ENCODE assay signal across 8 cellular contexts in the genomic region with DNA sequence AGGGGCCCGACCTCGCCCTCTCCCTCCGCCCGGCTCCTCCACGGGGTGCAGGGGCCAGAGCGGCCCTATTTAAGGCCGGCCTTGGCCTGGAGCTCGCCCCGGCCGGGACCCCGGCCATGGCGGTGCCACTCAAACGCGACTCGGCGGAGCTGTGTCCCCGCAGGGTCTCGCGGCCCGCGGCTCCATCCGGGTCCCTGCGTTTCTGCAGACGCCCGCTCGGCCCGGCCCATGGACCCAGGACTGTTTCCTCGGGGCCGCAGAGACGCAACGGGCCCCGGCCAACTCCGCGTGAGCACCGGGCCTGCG. TPM values are rescaled to one million over a fixed set of nuclear protein-coding genes. Genes with fewer than 3 reads are reported as not detected.
DNase-seq lines count a peak whose midpoint lies in the region; ATAC-seq, FAIRE-seq and TF ChIP-seq lines count a peak whose summit lies in the region.

No MANE protein-coding gene starts in this region.

- no peak overlapping the region for H2BK120ac ChIP-seq in H1 (replicated peaks; ENCODE audit: low read depth, low read length)

- H3K14ac ChIP-seq in H1 (ENCODE audit: insufficient read length), result no peak overlapping the region

- no peak for TF ChIP-seq EP300 in H1 (IDR thresholded peaks at IDR 0.05; ENCODE audit: borderline replicate concordance in 1 of 2, low read depth in 2 of 2, low read length in 2 of 2)

- H3K27ac ChIP-seq in Karpas-422 (ENCODE audit: low read length) (peak overlapping the region; percentile 76), H1 (ENCODE audit: low read depth, low read length) (peak overlapping the region; percentile 65)

- H3K36me3 ChIP-seq in Karpas-422 (ENCODE audit: insufficient read depth, low read length) (no peaks in the 10 kb centered on the region), H1 (ENCODE audit: control insufficient read depth in 2 of 4, insufficient read depth in 4 of 4, low read length in 3 of 4) (peaks cover 0 to 12% (median 4%) of the 10 kb centered on the region in 4 experiments; a peak in 5 of 8 replicates)

- H3K36me3 Mint-ChIP-seq in osteocyte (ENCODE audit: unreplicated experiment), result peaks cover 11% of the 10 kb centered on the region

- peak overlapping the region; percentile 54; the same call in 1 of the 2 replicates for H2BK5ac ChIP-seq in H1 (ENCODE audit: low read depth, low read length)

- no peaks in the 10 kb centered on the region for H3K9me3 Mint-ChIP-seq in osteocyte (ENCODE audit: unreplicated experiment)

- H3K4me2 ChIP-seq in Karpas-422 (ENCODE audit: low read depth, low read length, poor library complexity, severe bottlenecking) (peak overlapping the region; percentile 61), H1 (ENCODE audit: insufficient read depth in 1 of 2, low read depth in 2 of 2, low read length in 2 of 2) (peak overlapping the region; percentile 63 to 75)

- no peak overlapping the region for H3K23ac ChIP-seq in H1 (ENCODE audit: insufficient read length)

- H3K9me2 ChIP-seq in Karpas-422 (replicated peaks; ENCODE audit: insufficient read depth, low read length), result no peaks in the 10 kb centered on the region

- 7% methylated on average over 11 of the region's 36 CpGs; no CpG with 5 or more reads in 1 of the 2 experiments for WGBS in H1 (ENCODE audit: extremely low coverage in 1 of 2, insufficient coverage in 1 of 2, insufficient read length in 1 of 2, insufficient replicate concordance in 2 of 2, low coverage in 1 of 2, low lambda C conversion rate in 2 of 2, missing lambda C conversion rate in 1 of 2), 2 experiments

- CTCF ChIA-PET in H1 (lab: Charles Lee; ENCODE audit: partially characterized antibody), result interaction anchor here (0.8 to 2.5 kb wide), 7 partner anchors 13 to 158 kb away, joined by 3 to 16 read pairs (median 6); no protein-coding TSS in a partner anchor

- peak overlapping the region; percentile 57 for H4K5ac ChIP-seq in H1 (ENCODE audit: insufficient read length, low read depth, low read length)

- H3K4me3 Mint-ChIP-seq in osteocyte (ENCODE audit: unreplicated experiment), result peak overlapping the region; percentile 67

- H3K27ac Mint-ChIP-seq in osteocyte (ENCODE audit: unreplicated experiment), result no peak overlapping the region

- POLR2A ChIA-PET in H1 (lab: Charles Lee; ENCODE audit: partially characterized antibody), result interaction anchor here (0.6 to 4.5 kb wide), 14 partner anchors 12 to 211 kb away, joined by 3 to 40 read pairs (median 3); a partner anchor contains a TSS

- H2BK20ac ChIP-seq in H1 (ENCODE audit: low read length), result no peak overlapping the region

- peaks cover 17% of the 10 kb centered on the region for H3K4me1 ChIP-seq in Karpas-422 (ENCODE audit: low read length)
- H3K4me1 ChIP-seq in H1 (replicated peaks in 1 of 4; ENCODE audit: control insufficient read depth in 3 of 4, insufficient read depth in 4 of 4, low read length in 3 of 4), result peaks cover 0 to 15% (median 7%) of the 10 kb centered on the region in 4 experiments; a peak in 6 of 7 replicates

- peaks cover 8% of the 10 kb centered on the region; the same call in 1 of the 2 replicates for H3K79me2 ChIP-seq in Karpas-422 (ENCODE audit: low read length)
- peaks cover 0 to 7% of the 10 kb centered on the region in 2 experiments; a peak in 1 of 4 replicates for H3K79me2 ChIP-seq in H1 (ENCODE audit: control insufficient read depth in 1 of 2, insufficient read depth in 2 of 2, low read length in 2 of 2)

- H3K27me3 Mint-ChIP-seq in osteocyte (ENCODE audit: unreplicated experiment), result no peaks in the 10 kb centered on the region

- TF ChIP-seq RAD21 in H1 (IDR thresholded peaks at IDR 0.05 in 1 of 2, conservative IDR thresholded peaks at IDR 0.05 in 1 of 2; ENCODE audit: low read depth in 2 of 2, low read length in 2 of 2), result no peak

- no peak overlapping the region for H2BK12ac ChIP-seq in H1 (ENCODE audit: low read depth, low read length)

- H2AFZ ChIP-seq in Karpas-422 (ENCODE audit: low read length) (peak overlapping the region; percentile 43; the same call in 1 of the 2 replicates), H1 (ENCODE audit: low read length) (no peak overlapping the region)

- H3K9me3 ChIP-seq in Karpas-422 (ENCODE audit: low read length) (no peaks in the 10 kb centered on the region), H1 (ENCODE audit: insufficient read depth in 2 of 2, low read depth in 1 of 2, low read length in 1 of 2) (no peaks in the 10 kb centered on the region)

- H3K23me2 ChIP-seq in H1 (ENCODE audit: low read depth, low read length), result no peaks in the 10 kb centered on the region; the same call in 1 of the 2 replicates

- no peak for TF ChIP-seq POLR2A in H1 (IDR thresholded peaks at IDR 0.05; ENCODE audit: control extremely low read depth in 1 of 2, low read depth in 2 of 2, low read length in 2 of 2)

- H3K56ac ChIP-seq in H1 (replicated peaks; ENCODE audit: insufficient read length, low read depth, low read length), result peak overlapping the region; percentile 32

- no peak overlapping the region for H2BK15ac ChIP-seq in H1 (ENCODE audit: low read length)

- peak overlapping the region; percentile 78; the same call in 1 of the 2 replicates for H3K18ac ChIP-seq in H1 (ENCODE audit: extremely low read depth, low read length)

- no peak overlapping the region for H4K91ac ChIP-seq in H1 (replicated peaks; ENCODE audit: insufficient read length, low read length)

- TF ChIP-seq CTCF in H1 (IDR thresholded peaks at IDR 0.05; ENCODE audit: control extremely low read depth in 1 of 3, insufficient read depth in 1 of 3, low read depth in 1 of 3, low read length in 3 of 3), result no peak
- TF ChIP-seq CTCF in osteocyte (IDR thresholded peaks at IDR 0.05), result peak; percentile 7

- H3K4me3 ChIP-seq in Karpas-422 (ENCODE audit: low read length) (peak overlapping the region; percentile 72), H1 (ENCODE audit: extremely low read depth in 1 of 4, insufficient read depth in 2 of 4, low read depth in 3 of 4, low read length in 4 of 4) (peak overlapping the region; percentile 50 to 79 (median 56))

- no peak for FAIRE-seq in H1 (lab: Jason Lieb, UNC)

- H3K4me1 Mint-ChIP-seq in osteocyte (ENCODE audit: unreplicated experiment), result peaks cover 3% of the 10 kb centered on the region

- DNase-seq in Karpas-422 (no peak), H1 (ENCODE audit: low read depth in 1 of 2, low spot score in 2 of 2) (peak in 1 of 2 experiments; percentile 73), osteocyte (ENCODE audit: extremely low spot score, unreplicated experiment) (no peak), HuH-7 (ENCODE audit: low spot score) (no peak), NCI-H510A treated with DMSO at 0.1 percent for 48 hours (lab: John Stamatoyannopoulos, UW) (no peak), NCI-H2227 (lab: John Stamatoyannopoulos, UW; ENCODE audit: unreplicated experiment) (no peak), dermis blood vessel endothelial cell (no peak)

- peak; percentile 13 for ATAC-seq in GM19035 (IDR thresholded peaks at IDR 0.05; ENCODE audit: unreplicated experiment)

- H3K4ac ChIP-seq in H1 (replicated peaks; ENCODE audit: insufficient read length, low read depth, low read length), result no peak overlapping the region

- H2AK5ac ChIP-seq in H1 (ENCODE audit: low read depth, low read length), result no peak overlapping the region

- H4K20me1 ChIP-seq in Karpas-422 (ENCODE audit: insufficient read depth, low read depth, low read length) (peaks cover 11% of the 10 kb centered on the region; the same call in 1 of the 2 replicates), H1 (replicated peaks in 1 of 2; ENCODE audit: control insufficient read depth in 1 of 2, insufficient read depth in 2 of 2, low read length in 2 of 2) (peaks cover 0 to 5% of the 10 kb centered on the region in 2 experiments)

- H3K79me1 ChIP-seq in H1 (ENCODE audit: low read depth, low read length), result 0 out of 2 replicates have a peak, but pooled peaks cover 3% of the 10 kb centered on the region

- H3K9ac ChIP-seq in Karpas-422 (ENCODE audit: low read length), result peak overlapping the region; percentile 95
- peak overlapping the region in 3 of 4 experiments; percentile 51 to 64 (median 55); a peak in 5 of 7 replicates for H3K9ac ChIP-seq in H1 (replicated peaks in 1 of 4; ENCODE audit: extremely low read depth in 1 of 4, low read depth in 3 of 4, low read length in 3 of 4)

- no peaks in the 10 kb centered on the region for H3K27me3 ChIP-seq in Karpas-422 (ENCODE audit: low read length)
- no peaks in the 10 kb centered on the region for H3K27me3 ChIP-seq in H1 (replicated peaks in 1 of 4; ENCODE audit: control insufficient read depth in 3 of 4, extremely low read depth in 1 of 4, insufficient read depth in 3 of 4, low read length in 3 of 4)

- H4K8ac ChIP-seq in H1 (ENCODE audit: extremely low read depth, insufficient read depth, low read length), result no peak overlapping the region; the same call in 1 of the 2 replicates

TF ChIP-seq in H1, 55 proteins besides CTCF, POLR2A, EP300 and RAD21 (continues in another document):
- TF ChIP-seq SIX5 (IDR thresholded peaks at IDR 0.05; ENCODE audit: low read depth, low read length), result no peak
- TF ChIP-seq KDM4A (IDR thresholded peaks at IDR 0.05; ENCODE audit: low read depth, low read length, severe bottlenecking), result peak; percentile 15

RNA-seq across cellular contexts. Expression of a gene that starts 0.7 kb away (rescaled TPM):
- total RNA-seq in Karpas-422 (2014; rRNA removed; shearing (Covaris generic); ENCODE audit: low replicate concordance), result 15.1 and 40.9 TPM in 2 replicates
- total RNA-seq in H1 (2021; fragmentation: NEBNext Ultra II Directional; extraction: Animal tissue kit (Norgen Biotek cat#: 25700)), result 34.9 and 35.3 TPM in 2 replicates
- polyA plus RNA-seq in H1 (2011; rRNA removed), result 22.3 and 36.1 TPM in 2 replicates
- polyA plus RNA-seq in H1 (2011; cell fraction: cytosol; rRNA removed), result 29.7 TPM
- polyA plus RNA-seq in H1 (2011; cell fraction: nucleus; rRNA removed), result 51.9 TPM
- polyA plus RNA-seq in H1 (2012, experiment 1 of 2), result 27.3 to 39.7 TPM (median 36.4 TPM) in 4 replicates
- polyA plus RNA-seq in H1 (2012, experiment 2 of 2), result 42.5 TPM
- 22.7 TPM for polyA plus RNA-seq in H1 (2013, experiment 1 of 2)
- polyA plus RNA-seq in H1 (2013, experiment 2 of 2), result 22.4 TPM
- polyA minus RNA-seq in H1 (2011; rRNA and poly(A)+ RNA removed), result 16.0 TPM in 2 replicates
- 31.0 TPM for polyA minus RNA-seq in H1 (2011; cell fraction: cytosol; rRNA and poly(A)+ RNA removed)
- 33.8 TPM for polyA minus RNA-seq in H1 (2011; cell fraction: nucleus; rRNA and poly(A)+ RNA removed)
- 34.0 and 38.2 TPM in 2 replicates for total RNA-seq in osteocyte
- total RNA-seq in dermis blood vessel endothelial cell, result 59.7 and 73.7 TPM in 2 replicates

RNA-seq across cellular contexts. Expression of a gene that starts 22.9 kb away (rescaled TPM):
- not detected in 2 replicates for total RNA-seq in Karpas-422 (2014; rRNA removed; shearing (Covaris generic); ENCODE audit: low replicate concordance)
- 13.6 and 14.0 TPM in 2 replicates for total RNA-seq in H1 (2021; fragmentation: NEBNext Ultra II Directional; extraction: Animal tissue kit (Norgen Biotek cat#: 25700))
- polyA plus RNA-seq in H1 (2011; rRNA removed), result 8.3 and 14.9 TPM in 2 replicates
- 10.8 TPM for polyA plus RNA-seq in H1 (2011; cell fraction: cytosol; rRNA removed)
- 16.7 TPM for polyA plus RNA-seq in H1 (2011; cell fraction: nucleus; rRNA removed)
- polyA plus RNA-seq in H1 (2012, experiment 1 of 2), result 6.6 to 9.5 TPM (median 8.4 TPM) in 4 replicates
- 5.6 TPM for polyA plus RNA-seq in H1 (2012, experiment 2 of 2)
- polyA plus RNA-seq in H1 (2013, experiment 1 of 2), result 6.3 TPM
- 6.3 TPM for polyA plus RNA-seq in H1 (2013, experiment 2 of 2)
- polyA minus RNA-seq in H1 (2011; rRNA and poly(A)+ RNA removed), result 6.4 and 8.3 TPM in 2 replicates
- polyA minus RNA-seq in H1 (2011; cell fraction: cytosol; rRNA and poly(A)+ RNA removed), result 12.7 TPM
- 10.0 TPM for polyA minus RNA-seq in H1 (2011; cell fraction: nucleus; rRNA and poly(A)+ RNA removed)
- 40.1 and 41.4 TPM in 2 replicates for total RNA-seq in osteocyte
- total RNA-seq in dermis blood vessel endothelial cell, result 21.6 and 26.5 TPM in 2 replicates

Comparison
In these comparisons a context has a peak if more than half of its experiments do, and no peak if none do; other contexts are left out.
1. RNA of a gene that starts 22.9 kb away (total RNA-seq): 40.1 to 41.4 TPM in osteocyte, 21.6 to 26.5 TPM in dermis blood vessel endothelial cell and 13.6 to 14.0 TPM in H1; not detected in Karpas-422; every median in the first group is over 10 times any median in the second.